In genomic region chr15:76333720-76334437, GRCh38 we compare ENCODE assay signal across 12 cellular contexts. TPM values are rescaled to one million over a fixed set of nuclear protein-coding genes. Genes with fewer than 3 reads are reported as not detected.
DNase-seq lines count a peak whose midpoint lies in the region; ATAC-seq, FAIRE-seq and TF ChIP-seq lines count a peak whose summit lies in the region.
"Had no signal": no experiment of that assay in that cellular context is flagged by ENCODE, and none has a peak within 500 bp of the region (broad histone marks: within the 10 kb centered on the region; RNA-seq: fewer than 3 reads in every experiment).

No MANE protein-coding gene starts in this region.

- peaks cover 43% of the 10 kb centered on the region for H3K27me3 ChIP-seq in H7 (ENCODE audit: control insufficient read depth, insufficient read depth, low read length)
- H3K27me3 ChIP-seq in keratinocyte (ENCODE audit: control insufficient read depth, extremely low read depth, insufficient read depth, low read length): peaks cover 50% of the 10 kb centered on the region
- peaks cover 0 to 72% (median 2%) of the 10 kb centered on the region in 4 donors for H3K27me3 ChIP-seq in esophagus muscularis mucosa

- H4K20me1 ChIP-seq in keratinocyte (ENCODE audit: control insufficient read depth, extremely low read depth, insufficient read depth, low read length): no peaks in the 10 kb centered on the region

- H3K4me2 ChIP-seq in keratinocyte (ENCODE audit: control insufficient read depth, extremely low read depth, insufficient read depth, low read depth, low read length): no peak overlapping the region

- H3K4me3 Mint-ChIP-seq in Calu3 (ENCODE audit: low read depth, unreplicated experiment) (no peak overlapping the region), T-helper 17 cell (no peak overlapping the region)
- no peak overlapping the region for H3K4me3 Mint-ChIP-seq in T-helper 1 cell treated with Interleukin-12 subunit alpha and Interleukin-12 subunit beta and Interleukin-4 antibody, amounts not matched to agents 30 μg/mL and 1 μg/mL, for 36 hours

- no peak overlapping the region for H3K9ac ChIP-seq in keratinocyte (ENCODE audit: control insufficient read depth, extremely low read depth, insufficient read depth, low read length)

- no peak for TF ChIP-seq EP300 in esophagus muscularis mucosa (IDR thresholded peaks at IDR 0.05)

- no peak overlapping the region for H3K27ac ChIP-seq in keratinocyte (ENCODE audit: control insufficient read depth, insufficient read depth, low read length)
- no peak overlapping the region for H3K27ac ChIP-seq in esophagus muscularis mucosa (replicated peaks in 1 of 4)
- H3K27ac ChIP-seq: gastroesophageal sphincter had no signal

- no peak overlapping the region for H2AFZ ChIP-seq in keratinocyte (ENCODE audit: control insufficient read depth, low read length)

- H3K4me3 ChIP-seq in H7 (ENCODE audit: insufficient read depth, low read depth, low read length): no peak overlapping the region
- H3K4me3 ChIP-seq in keratinocyte (ENCODE audit: control insufficient read depth in 2 of 3, extremely low read depth in 1 of 3, insufficient read depth in 2 of 3, low read depth in 1 of 3, low read length in 3 of 3): no peak overlapping the region
- no peak overlapping the region for H3K4me3 ChIP-seq in esophagus muscularis mucosa
- H3K4me3 ChIP-seq: gastroesophageal sphincter had no signal

- TF ChIP-seq POLR2A in esophagus muscularis mucosa (IDR thresholded peaks at IDR 0.05; ENCODE audit: low read depth): no peak

- dilution Hi-C loops in keratinocyte (cut with MboI; ENCODE audit: extremely low pct_ligation_motif_present, low sequenced_read_pairs): no loop called here

- TF ChIP-seq CTCF in Calu3 (IDR thresholded peaks at IDR 0.05; ENCODE audit: unreplicated experiment) (peak; percentile 16), keratinocyte (optimal IDR thresholded peaks at IDR 0.05 in 1 of 3, IDR thresholded peaks at IDR 0.05 in 1 of 3, conservative IDR thresholded peaks at IDR 0.05 in 1 of 3; ENCODE audit: extremely low read depth in 1 of 3, insufficient read depth in 2 of 3, low read length in 3 of 3) (peak in 2 of 3 experiments; percentile 40 to 53), esophagus muscularis mucosa (IDR thresholded peaks at IDR 0.05) (no peak)

- 56% methylated on average over 9 of the region's 9 CpGs for WGBS in esophagus muscularis mucosa

- intact Hi-C loops in Calu3 (cut with micrococcal nuclease; ENCODE audit: unreplicated experiment): no loop called here
- intact Hi-C loops in esophagus muscularis mucosa (cut with DNase I): loop anchor here (5.0 kb wide), 1 partner anchor 142 kb away; no protein-coding TSS in a partner anchor

- DNase-seq in Calu3 (peak; percentile 50), H7 (peak; percentile 83), keratinocyte (ENCODE audit: low read depth, low spot score) (no peak), GOT3 (lab: John Stamatoyannopoulos, UW) (no peak), esophagus muscularis mucosa (ENCODE audit: extremely low spot score) (no peak), T-helper 17 cell (no peak)
- DNase-seq in activated naive CD4-positive, alpha-beta T cell (lab: John Stamatoyannopoulos, UW): no peak
- DNase-seq: naive thymus-derived CD4-positive, alpha-beta T cell; NCI-H1105 had no signal

- no TSS peak for BruUV-seq in Calu3 (replicated peaks; lab: Mats Ljungman, UMichigan)

- H3K9me3 ChIP-seq in keratinocyte (ENCODE audit: control insufficient read depth, low read depth, low read length) (peaks cover 4% of the 10 kb centered on the region), esophagus muscularis mucosa (no peaks in the 10 kb centered on the region), T-helper 17 cell (ENCODE audit: control insufficient read depth, low read length, poor library complexity, severe bottlenecking) (no peaks in the 10 kb centered on the region)
- H3K9me3 ChIP-seq: gastroesophageal sphincter had no signal

- CTCF ChIA-PET in Calu3 (lab: Charles Lee): interaction anchor here (1.0 to 1.3 kb wide), 2 partner anchors 35 to 98 kb away, joined by 3 to 4 read pairs; no protein-coding TSS in a partner anchor

- H3K4me1 ChIP-seq in keratinocyte (ENCODE audit: control insufficient read depth, extremely low read depth, insufficient read depth, low read length) (peaks cover 8% of the 10 kb centered on the region), esophagus muscularis mucosa (peaks cover 26 to 38% (median 38%) of the 10 kb centered on the region in 4 donors)

- H3K79me2 ChIP-seq in keratinocyte (ENCODE audit: control insufficient read depth, insufficient read depth, low read length): no peaks in the 10 kb centered on the region

- no peak for FAIRE-seq in keratinocyte (lab: Jason Lieb, UNC)

- H3K36me3 Mint-ChIP-seq in Calu3 (ENCODE audit: insufficient read depth, unreplicated experiment) (peaks cover 41% of the 10 kb centered on the region), T-helper 17 cell (ENCODE audit: low read depth) (peaks cover 19% of the 10 kb centered on the region)
- peaks cover 9% of the 10 kb centered on the region for H3K36me3 Mint-ChIP-seq in T-helper 1 cell treated with Interleukin-12 subunit alpha and Interleukin-12 subunit beta and Interleukin-4 antibody, amounts not matched to agents 30 μg/mL and 1 μg/mL, for 36 hours (ENCODE audit: low read depth)

- H3K9me1 ChIP-seq in keratinocyte (ENCODE audit: control insufficient read depth, extremely low read depth, insufficient read depth, low read length): no peaks in the 10 kb centered on the region

- no peaks in the 10 kb centered on the region for H3K9me3 Mint-ChIP-seq in Calu3 (ENCODE audit: low read depth, unreplicated experiment)
- H3K9me3 Mint-ChIP-seq in T-helper 1 cell treated with Interleukin-12 subunit alpha and Interleukin-12 subunit beta and Interleukin-4 antibody, amounts not matched to agents 30 μg/mL and 1 μg/mL, for 36 hours: no peaks in the 10 kb centered on the region
- H3K9me3 Mint-ChIP-seq: activated naive CD4-positive, alpha-beta T cell treated with anti-CD3 and anti-CD28 coated beads, Interleukin-2, amount 50 U/mL, for 72 hours had no signal

- H3K36me3 ChIP-seq in H7 (replicated peaks; ENCODE audit: control insufficient read depth, insufficient read depth, low read length) (no peaks in the 10 kb centered on the region), keratinocyte (ENCODE audit: control insufficient read depth in 2 of 2, extremely low read depth in 1 of 2, insufficient read depth in 2 of 2, low read length in 2 of 2) (no peaks in the 10 kb centered on the region), esophagus muscularis mucosa (no peaks in the 10 kb centered on the region)
- H3K36me3 ChIP-seq: gastroesophageal sphincter had no signal

- no peak overlapping the region for H3K27ac Mint-ChIP-seq in Calu3 (ENCODE audit: unreplicated experiment)
- peak overlapping the region; percentile 1 for H3K27ac Mint-ChIP-seq in T-helper 1 cell treated with Interleukin-12 subunit alpha and Interleukin-12 subunit beta and Interleukin-4 antibody, amounts not matched to agents 30 μg/mL and 1 μg/mL, for 36 hours
- no peak overlapping the region for H3K27ac Mint-ChIP-seq in T-helper 17 cell
- H3K27ac Mint-ChIP-seq: activated naive CD4-positive, alpha-beta T cell treated with anti-CD3 and anti-CD28 coated beads, Interleukin-2, amount 50 U/mL, for 72 hours; naive thymus-derived CD4-positive, alpha-beta T cell had no signal

- no peak for ATAC-seq in T-helper 17 cell
- ATAC-seq: gastroesophageal sphincter; naive thymus-derived CD4-positive, alpha-beta T cell had no signal

- H3K4me1 Mint-ChIP-seq in Calu3 (ENCODE audit: low read depth, unreplicated experiment): peaks cover 39% of the 10 kb centered on the region
- H3K4me1 Mint-ChIP-seq in T-helper 1 cell treated with Interleukin-12 subunit alpha and Interleukin-12 subunit beta and Interleukin-4 antibody, amounts not matched to agents 30 μg/mL and 1 μg/mL, for 36 hours (ENCODE audit: low read depth): peaks cover 28% of the 10 kb centered on the region
- peaks cover 32% of the 10 kb centered on the region for H3K4me1 Mint-ChIP-seq in T-helper 17 cell

- H3K27me3 Mint-ChIP-seq in Calu3 (ENCODE audit: unreplicated experiment) (no peaks in the 10 kb centered on the region), T-helper 17 cell (peaks cover 82% of the 10 kb centered on the region)
- peaks cover 50% of the 10 kb centered on the region for H3K27me3 Mint-ChIP-seq in T-helper 1 cell treated with Interleukin-12 subunit alpha and Interleukin-12 subunit beta and Interleukin-4 antibody, amounts not matched to agents 30 μg/mL and 1 μg/mL, for 36 hours (ENCODE audit: low read depth)

RNA-seq across cellular contexts. Expression of gene ISL2, which starts 2.7 kb away (rescaled TPM):
- total RNA-seq in Calu3 (2022) (5.3 and 7.6 TPM in 2 replicates), esophagus muscularis mucosa (1 to 10 TPM; 1.8 to 5.1 (median 4.2) TPM), T-helper 17 cell (not detected)
- total RNA-seq in H7 (2014; rRNA removed; shearing (Covaris generic)): 0.33 TPM in 1 of 2 replicates, not detected in the other
- polyA plus RNA-seq in keratinocyte: not detected in 3 replicates
- polyA plus RNA-seq in keratinocyte (2011; ENCODE audit: low read depth): not detected
- polyA plus RNA-seq in keratinocyte (2011; cell fraction: cytosol; rRNA removed): not detected in 2 replicates
- polyA plus RNA-seq in keratinocyte (2011; cell fraction: nucleus; rRNA removed): not detected in 2 replicates
- not detected in 2 replicates for polyA plus RNA-seq in keratinocyte (2012; ENCODE audit: low replicate concordance)
- polyA minus RNA-seq in keratinocyte: not detected in 3 replicates
- polyA minus RNA-seq in keratinocyte (2011; cell fraction: cytosol; rRNA and poly(A)+ RNA removed): not detected
- polyA minus RNA-seq in keratinocyte (2011; cell fraction: nucleus; rRNA and poly(A)+ RNA removed): not detected in 2 replicates
- total RNA-seq: activated naive CD4-positive, alpha-beta T cell treated with anti-CD3 and anti-CD28 coated beads, Interleukin-2, amount 50 U/mL, for 72 hours had no signal
- polyA plus RNA-seq: naive thymus-derived CD4-positive, alpha-beta T cell had no signal

RNA-seq across cellular contexts. Expression of gene ETFA, which starts 22.6 kb away (rescaled TPM):
- total RNA-seq in Calu3 (2022) (230 and 252 TPM in 2 replicates), esophagus muscularis mucosa (100 to 1,000 TPM in 3 of 4 donors, 10 to 100 TPM in 1; 98.7 to 137 (median 130) TPM), T-helper 17 cell (10 to 100 TPM; 37.0 to 68.2 TPM)
- total RNA-seq in H7 (2014; rRNA removed; shearing (Covaris generic)): 124 and 147 TPM in 2 replicates
- 176 to 230 TPM (median 219 TPM) in 3 replicates for polyA plus RNA-seq in keratinocyte
- 111 TPM for polyA plus RNA-seq in keratinocyte (2011; ENCODE audit: low read depth)
- polyA plus RNA-seq in keratinocyte (2011; cell fraction: cytosol; rRNA removed): 148 and 221 TPM in 2 replicates
- 117 and 151 TPM in 2 replicates for polyA plus RNA-seq in keratinocyte (2011; cell fraction: nucleus; rRNA removed)
- polyA plus RNA-seq in keratinocyte (2012; ENCODE audit: low replicate concordance): 137 and 198 TPM in 2 replicates
- 40.9 to 151 TPM (median 114 TPM) in 3 replicates for polyA minus RNA-seq in keratinocyte
- polyA minus RNA-seq in keratinocyte (2011; cell fraction: cytosol; rRNA and poly(A)+ RNA removed): 85.4 TPM
- 32.6 and 66.9 TPM in 2 replicates for polyA minus RNA-seq in keratinocyte (2011; cell fraction: nucleus; rRNA and poly(A)+ RNA removed)

Comparison
In these comparisons a context has a peak if more than half of its experiments do, and no peak if none do; other contexts are left out.
1. DNase-seq: peak in Calu3 (single experiment) and H7 (single experiment); none in keratinocyte (single experiment), GOT3 (single experiment), activated naive CD4-positive, alpha-beta T cell (0 of 4), esophagus muscularis mucosa (single experiment) and T-helper 17 cell (0 of 3).
2. CTCF ChIP-seq: peak in Calu3 (single experiment) and keratinocyte (2 of 3); none in esophagus muscularis mucosa (0 of 3).